Comparison of ENCODE assay signal across 8 cellular contexts in the genomic region with DNA sequence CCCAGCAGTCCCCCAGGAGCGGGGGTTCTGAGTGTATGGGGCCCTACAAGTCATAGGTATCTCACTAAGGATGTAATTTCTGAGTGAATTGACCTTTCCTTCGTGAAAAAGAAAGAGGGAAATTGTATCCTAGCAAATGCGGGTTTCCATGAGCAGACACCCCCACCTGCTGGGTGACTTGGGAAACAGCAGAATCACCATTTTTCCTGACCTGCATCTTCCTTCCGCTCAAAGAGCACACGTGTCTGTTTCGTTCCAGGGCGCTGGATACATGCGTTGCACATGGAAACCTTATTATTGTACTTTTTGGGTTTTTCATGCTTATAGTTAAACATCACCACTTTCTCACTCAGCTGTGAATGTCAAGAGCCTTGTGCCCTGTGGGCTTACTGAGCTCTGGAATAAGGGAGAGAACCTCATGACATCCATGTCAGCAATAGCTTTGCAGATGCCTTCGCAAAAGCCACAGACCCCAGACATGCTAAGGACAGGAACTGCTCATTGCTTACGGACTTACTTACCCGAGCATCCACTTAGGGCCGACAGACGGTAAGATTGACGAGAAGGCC.
DNase-seq lines count a peak whose midpoint lies in the region; ATAC-seq and TF ChIP-seq lines count a peak whose summit lies in the region.

No MANE protein-coding gene starts in this region.

- H3K27ac ChIP-seq in lung (ENCODE audit: low read depth in 1 of 2, low read length in 1 of 2), result no peak overlapping the region

- H3K4me1 ChIP-seq in lung (ENCODE audit: control insufficient read depth in 2 of 2, insufficient read depth in 2 of 2, low read length in 2 of 2), result peaks cover 0 to 3% of the 10 kb centered on the region in 2 donors

- H3K9me3 Mint-ChIP-seq in type B pancreatic cell, result no peaks in the 10 kb centered on the region

- DNase-seq in DMS79 (lab: John Stamatoyannopoulos, UW) (peak; percentile 44), HuH-7.5 (ENCODE audit: low spot score) (peak; percentile 51), RPMI8226 (peak; percentile 53), cerebellar cortex (ENCODE audit: low spot score) (peak; percentile 43), lung (ENCODE audit: low spot score) (no peak), type B pancreatic cell (ENCODE audit: extremely low spot score, unreplicated experiment) (no peak), mesenteric fat pad (ENCODE audit: low spot score) (no peak)

- H3K36me3 Mint-ChIP-seq in type B pancreatic cell, result no peaks in the 10 kb centered on the region

- no peak overlapping the region for H3K4me3 ChIP-seq in lung

- no peaks in the 10 kb centered on the region for H3K36me3 ChIP-seq in lung (ENCODE audit: control insufficient read depth in 2 of 2, insufficient read depth in 2 of 2, low read length in 2 of 2)

- no peak overlapping the region for H3K4me3 Mint-ChIP-seq in type B pancreatic cell

- no peak overlapping the region for H3K27ac Mint-ChIP-seq in type B pancreatic cell

- peaks cover 25% of the 10 kb centered on the region for H3K27me3 Mint-ChIP-seq in type B pancreatic cell

- TF ChIP-seq CTCF in lung (IDR thresholded peaks at IDR 0.05; ENCODE audit: control extremely low read depth, extremely low read depth), result peak; percentile 52
- peak; percentile 97 for TF ChIP-seq CTCF in type B pancreatic cell (conservative IDR thresholded peaks at IDR 0.05)

- H3K4me1 Mint-ChIP-seq in type B pancreatic cell (ENCODE audit: unreplicated experiment), result peaks cover 16% of the 10 kb centered on the region

- 38 to 40% methylated on average over 14 of the region's 14 CpGs for WGBS in lung, 2 donors

- ATAC-seq in lung (ENCODE audit: insufficient read depth, low FRiP score) (no peak), HG02623 (IDR thresholded peaks at IDR 0.05; ENCODE audit: unreplicated experiment) (no peak)

- no peaks in the 10 kb centered on the region for H3K27me3 ChIP-seq in lung (ENCODE audit: control insufficient read depth, insufficient read depth)

- H3K9me3 ChIP-seq in lung (ENCODE audit: control insufficient read depth in 2 of 2, insufficient read depth in 1 of 2, low read length in 1 of 2), result no peaks in the 10 kb centered on the region

Comparison
In these comparisons a context has a peak if more than half of its experiments do, and no peak if none do; other contexts are left out.
1. DNase-seq: peak in DMS79 (single experiment), HuH-7.5 (single experiment), RPMI8226 (single experiment) and cerebellar cortex (single experiment); none in lung (single experiment), type B pancreatic cell (single experiment) and mesenteric fat pad (single experiment).